12 cellular contexts compared by ENCODE assay signal in the genomic region with DNA sequence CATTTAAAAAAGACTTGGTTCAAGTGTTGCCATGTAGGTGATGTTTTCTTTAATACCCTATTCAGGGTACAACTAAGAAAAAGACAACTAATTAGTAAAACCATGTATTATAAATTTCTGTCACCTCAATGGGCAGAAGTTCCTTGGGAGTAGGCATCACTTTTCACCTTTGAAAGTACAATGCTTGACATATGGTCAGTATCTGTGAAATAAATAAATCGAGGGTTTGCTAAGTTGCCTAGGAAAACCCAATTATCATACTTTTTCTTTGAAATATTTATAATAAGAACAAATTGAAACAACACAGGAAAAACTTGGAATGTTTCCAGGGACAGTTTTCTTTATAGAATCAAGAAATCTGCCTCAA. TPM values are rescaled to one million over a fixed set of nuclear protein-coding genes. Genes with fewer than 3 reads are reported as not detected.
DNase-seq lines count a peak whose midpoint lies in the region; ATAC-seq and TF ChIP-seq lines count a peak whose summit lies in the region.
"Had no signal": no experiment of that assay in that cellular context is flagged by ENCODE, and none has a peak within 500 bp of the region (broad histone marks: within the 10 kb centered on the region; RNA-seq: fewer than 3 reads in every experiment).

No MANE protein-coding gene starts in this region.

- in situ Hi-C loops in mammary epithelial cell (cut with MboI; ENCODE audit: low sequenced_read_pairs in 2 of 2): loop anchor here in 1 of 2 donors (5.0 kb wide), 1 partner anchor 86 kb away; no protein-coding TSS in a partner anchor

- no peaks in the 10 kb centered on the region for H3K27me3 ChIP-seq in mammary epithelial cell (ENCODE audit: insufficient read depth, low read length)
- H3K27me3 ChIP-seq in upper lobe of left lung: no peaks in the 10 kb centered on the region

- peaks cover 71% of the 10 kb centered on the region for H3K79me2 ChIP-seq in mammary epithelial cell (ENCODE audit: insufficient read depth, low read length)

- no peaks in the 10 kb centered on the region for H3K36me3 ChIP-seq in mammary epithelial cell (ENCODE audit: insufficient read depth, low read length)
- peaks cover 21% of the 10 kb centered on the region for H3K36me3 ChIP-seq in mesodermal cell (ENCODE audit: control insufficient read depth, insufficient read depth, low read length)
- H3K36me3 ChIP-seq in upper lobe of left lung: no peaks in the 10 kb centered on the region

- peak overlapping the region; percentile 82 for H3K4me2 ChIP-seq in mammary epithelial cell (ENCODE audit: insufficient read depth, low read depth, low read length)

- H3K9me3 ChIP-seq in mammary epithelial cell (replicated peaks; ENCODE audit: insufficient read depth, low read length) (no peaks in the 10 kb centered on the region), mesodermal cell (ENCODE audit: control insufficient read depth, low read length) (no peaks in the 10 kb centered on the region), upper lobe of left lung (no peaks in the 10 kb centered on the region)

- intact Hi-C loops in mammary epithelial cell (cut with micrococcal nuclease): no loop called here

- CTCF ChIA-PET in mammary epithelial cell (lab: Charles Lee; ENCODE audit: low non-redundant PET): no interaction called here

- H3K4me1 ChIP-seq in mammary epithelial cell (ENCODE audit: insufficient read depth, low read length) (peaks cover 61% of the 10 kb centered on the region), mesodermal cell (ENCODE audit: control insufficient read depth, insufficient read depth, low read length, poor library complexity, severe bottlenecking) (peaks cover 45% of the 10 kb centered on the region), upper lobe of left lung (peaks cover 35 to 56% (median 44%) of the 10 kb centered on the region in 4 donors)

- peak overlapping the region; percentile 97 for H3K9ac ChIP-seq in mammary epithelial cell (ENCODE audit: insufficient read depth, low read length)

- peak; percentile 26 for DNase-seq in DMS 273 (lab: John Stamatoyannopoulos, UW; ENCODE audit: unreplicated experiment)
- DNase-seq in DMS 273 treated with DMSO at 0.1 percent for 48 hours (lab: John Stamatoyannopoulos, UW): no peak
- DNase-seq in mammary epithelial cell: no peak
- DNase-seq in upper lobe of left lung: no peak
- no peak for DNase-seq in NCI-H2171 (lab: John Stamatoyannopoulos, UW)
- DNase-seq in foreskin melanocyte: no peak
- DNase-seq: effector memory CD4-positive, alpha-beta T cell; NCI-H1417; NCI-H510A had no signal

- dilution Hi-C loops in mammary epithelial cell (cut with HindIII; ENCODE audit: low sequenced_read_pairs): no loop called here

- H3K27ac ChIP-seq in mammary epithelial cell (ENCODE audit: insufficient read depth, low read depth, low read length) (peak overlapping the region; percentile 100), mesodermal cell (ENCODE audit: low read depth, low read length, severe bottlenecking) (peak overlapping the region; percentile 83), upper lobe of left lung (peak overlapping the region; percentile 14 to 82 (median 54))
- H3K27ac ChIP-seq: 22Rv1 had no signal

- H4K20me1 ChIP-seq in mammary epithelial cell (ENCODE audit: insufficient read depth, low read length): no peaks in the 10 kb centered on the region

- TF ChIP-seq CTCF in mammary epithelial cell (conservative IDR thresholded peaks at IDR 0.05 in 1 of 2, IDR thresholded peaks at IDR 0.05 in 1 of 2; ENCODE audit: extremely low read depth in 1 of 2, insufficient read depth in 1 of 2, low read depth in 1 of 2, low read length in 2 of 2): no peak
- TF ChIP-seq CTCF in upper lobe of left lung (IDR thresholded peaks at IDR 0.05): no peak

- no peak for TF ChIP-seq EP300 in upper lobe of left lung (IDR thresholded peaks at IDR 0.05)

- ATAC-seq in upper lobe of left lung (ENCODE audit: low FRiP score in 2 of 2) (no peak), GM19455 (IDR thresholded peaks at IDR 0.05; ENCODE audit: unreplicated experiment) (no peak)

- no peak overlapping the region for H2AFZ ChIP-seq in mammary epithelial cell (ENCODE audit: low read depth, low read length)

- H3K4me3 ChIP-seq in mammary epithelial cell (replicated peaks in 1 of 3; ENCODE audit: insufficient read depth in 1 of 3, low read depth in 2 of 3, low read length in 3 of 3): peak overlapping the region; percentile 23 to 53 (median 38)
- no peak overlapping the region for H3K4me3 ChIP-seq in mesodermal cell (ENCODE audit: extremely low read depth, insufficient read depth, low read length, poor library complexity, severe bottlenecking)
- no peak overlapping the region for H3K4me3 ChIP-seq in upper lobe of left lung

- no TSS peak for BruUV-seq in mammary epithelial cell (replicated peaks; lab: Mats Ljungman, UMichigan)

- 0% methylated on average over 1 of the region's 1 CpG for WGBS in mammary epithelial cell (ENCODE audit: low coverage, missing lambda C conversion rate)
- whole genome bisulfite sequencing in mesodermal cell (ENCODE audit: insufficient coverage in 2 of 2), 2 experiments: no CpG with 5 or more reads among the region's 1 CpG
- WGBS in upper lobe of left lung, 2 donors: 52 to 56% methylated on average over 1 of the region's 1 CpG

- TF ChIP-seq POLR2A in upper lobe of left lung (IDR thresholded peaks at IDR 0.05): no peak

RNA-seq across cellular contexts. Expression of a gene that starts 13.8 kb away (rescaled TPM):
- 10 to 100 TPM; 39.3 to 55.6 TPM for total RNA-seq in mammary epithelial cell
- 16.4 TPM for polyA plus RNA-seq in mammary epithelial cell
- 46.3 TPM for polyA minus RNA-seq in mammary epithelial cell
- 17.7 TPM for polyA plus RNA-seq in mesodermal cell (2013, experiment 1 of 2)
- polyA plus RNA-seq in mesodermal cell (2013, experiment 2 of 2): 19.0 TPM
- total RNA-seq in upper lobe of left lung: 10 to 100 TPM; 14.7 to 36.1 (median 20.2) TPM

RNA-seq across cellular contexts. Expression of a gene that starts 14.1 kb away (rescaled TPM):
- total RNA-seq in mammary epithelial cell (100 to 1,000 TPM; 113 to 133 TPM), upper lobe of left lung (100 to 1,000 TPM in 1 of 6 donors, 10 to 100 TPM in 5; 29.6 to 119 (median 69.5) TPM)
- 66.2 TPM for polyA plus RNA-seq in mammary epithelial cell
- 73.7 TPM for polyA minus RNA-seq in mammary epithelial cell
- polyA plus RNA-seq in mesodermal cell (2013, experiment 1 of 2): 52.9 TPM
- polyA plus RNA-seq in mesodermal cell (2013, experiment 2 of 2): 53.5 TPM

Comparison
In these comparisons a context has a peak if more than half of its experiments do, and no peak if none do; other contexts are left out.
1. H3K4me3 ChIP-seq: peak in mammary epithelial cell (3 of 3); none in mesodermal cell (single experiment) and upper lobe of left lung (0 of 4).
2. Peak in every context shown above with its lines, with median percentiles within 50 percentile points of each other: H3K27ac ChIP-seq.